In genomic region chr1:15323989-15324866, GRCh38 we compare ENCODE assay signal across 11 cellular contexts.
DNase-seq lines count a peak whose midpoint lies in the region; ATAC-seq, FAIRE-seq and TF ChIP-seq lines count a peak whose summit lies in the region.
"Had no signal": no experiment of that assay in that cellular context is flagged by ENCODE, and none has a peak within 500 bp of the region (broad histone marks: within the 10 kb centered on the region; RNA-seq: fewer than 3 reads in every experiment).

No MANE protein-coding gene starts in this region.

- no peak overlapping the region for H3K9ac ChIP-seq in MM.1S (ENCODE audit: low read length)

- H3K79me2 ChIP-seq in MM.1S (ENCODE audit: low read length) (no peaks in the 10 kb centered on the region), hepatocyte (no peaks in the 10 kb centered on the region)

- DNase-seq in MM.1S (no peak), SJSA1 (ENCODE audit: low read depth in 1 of 2, low spot score in 2 of 2) (peak in 1 of 2 experiments; percentile 64), hepatocyte (ENCODE audit: low spot score) (peak; percentile 32), small intestine (peak; percentile 38), anterior cingulate cortex (lab: John Stamatoyannopoulos, UW) (no peak), NK-92 (lab: John Stamatoyannopoulos, UW; ENCODE audit: unreplicated experiment) (no peak)
- DNase-seq: NCI-H2081 treated with DMSO at 0.1 percent for 48 hours, SIG-M5 had no signal

- no peaks in the 10 kb centered on the region for H4K20me1 ChIP-seq in MM.1S (ENCODE audit: insufficient read depth, low read length)
- no peaks in the 10 kb centered on the region for H4K20me1 ChIP-seq in hepatocyte (ENCODE audit: insufficient read depth, poor library complexity, severe bottlenecking)

- peak overlapping the region; percentile 46; the same call in 1 of the 2 replicates for H3K4me2 ChIP-seq in MM.1S (ENCODE audit: low read depth, low read length)
- peak overlapping the region; percentile 22 for H3K4me2 ChIP-seq in hepatocyte

- H3K9me2 ChIP-seq in MM.1S (replicated peaks; ENCODE audit: insufficient read depth, low read length) (no peaks in the 10 kb centered on the region), hepatocyte (replicated peaks; ENCODE audit: insufficient read depth) (no peaks in the 10 kb centered on the region)

- H2AFZ ChIP-seq in MM.1S (ENCODE audit: low read length) (no peak overlapping the region), hepatocyte (no peak overlapping the region)

- no peak overlapping the region for H3K27ac ChIP-seq in MM.1S (ENCODE audit: low read length)
- H3K27ac ChIP-seq in SJSA1, result peak overlapping the region; percentile 74
- peak overlapping the region; percentile 48 for H3K27ac ChIP-seq in hepatocyte
- peak overlapping the region; percentile 48 to 95 for H3K27ac ChIP-seq in small intestine (ENCODE audit: low read depth in 1 of 2, low read length in 1 of 2)
- H3K27ac ChIP-seq: cardiac muscle cell, thoracic aorta had no signal

- peaks cover 3% of the 10 kb centered on the region; the same call in 1 of the 2 replicates for H3K4me1 ChIP-seq in MM.1S (ENCODE audit: low read length)
- peaks cover 41% of the 10 kb centered on the region for H3K4me1 ChIP-seq in SJSA1 (replicated peaks)
- H3K4me1 ChIP-seq in hepatocyte (ENCODE audit: insufficient read depth), result peaks cover 18% of the 10 kb centered on the region
- H3K4me1 ChIP-seq in small intestine (ENCODE audit: control insufficient read depth in 2 of 2, insufficient read depth in 1 of 2, low read depth in 1 of 2, low read length in 1 of 2), result peaks cover 2% of the 10 kb centered on the region in 2 donors

- peaks cover 13% of the 10 kb centered on the region for H3K27me3 ChIP-seq in MM.1S (replicated peaks; ENCODE audit: insufficient read depth, low read length)
- no peaks in the 10 kb centered on the region for H3K27me3 ChIP-seq in SJSA1 (replicated peaks)
- H3K27me3 ChIP-seq in hepatocyte, result no peaks in the 10 kb centered on the region
- H3K27me3 ChIP-seq in small intestine (ENCODE audit: control insufficient read depth in 2 of 2, insufficient read depth in 2 of 2, low read length in 2 of 2), result no peaks in the 10 kb centered on the region
- H3K27me3 ChIP-seq: cardiac muscle cell had no signal

- H3K36me3 ChIP-seq in MM.1S (replicated peaks; ENCODE audit: insufficient read depth, low read length), result no peaks in the 10 kb centered on the region
- H3K36me3 ChIP-seq in SJSA1, result no peaks in the 10 kb centered on the region
- no peaks in the 10 kb centered on the region for H3K36me3 ChIP-seq in hepatocyte (replicated peaks; ENCODE audit: insufficient read depth, low read depth)
- no peaks in the 10 kb centered on the region for H3K36me3 ChIP-seq in small intestine (ENCODE audit: control insufficient read depth in 2 of 2, insufficient read depth in 2 of 2, low read length in 2 of 2)
- H3K36me3 ChIP-seq: cardiac muscle cell, thoracic aorta had no signal

- TF ChIP-seq CTCF in MM.1S (IDR thresholded peaks at IDR 0.05; ENCODE audit: low read length), result no peak
- TF ChIP-seq CTCF in hepatocyte (IDR thresholded peaks at IDR 0.05; ENCODE audit: poor library complexity), result no peak

- no peak for TF ChIP-seq POLR2A in GM18505 (IDR thresholded peaks at IDR 0.05; ENCODE audit: borderline replicate concordance, extremely low read depth, insufficient read depth, insufficient read length)

- no peak for FAIRE-seq in small intestine (lab: Jason Lieb, UNC)

- WGBS in hepatocyte (ENCODE audit: low lambda C conversion rate, missing lambda C conversion rate), result 53% methylated on average over 24 of the region's 24 CpGs
- WGBS in small intestine, 3 donors, result 39 to 54% (median 43%) methylated on average over 23 to 24 of the region's 24 CpGs

- no peaks in the 10 kb centered on the region for H3F3A ChIP-seq in MM.1S (ENCODE audit: insufficient read depth, low read length)

- H3K4me3 ChIP-seq in MM.1S (ENCODE audit: low read length), result no peak overlapping the region
- H3K4me3 ChIP-seq in SJSA1, result no peak overlapping the region
- no peak overlapping the region for H3K4me3 ChIP-seq in hepatocyte
- no peak overlapping the region for H3K4me3 ChIP-seq in small intestine (ENCODE audit: low read depth in 1 of 2, low read length in 2 of 2)
- H3K4me3 ChIP-seq: cardiac muscle cell, thoracic aorta had no signal

- no peak for ATAC-seq in GM18505 (IDR thresholded peaks at IDR 0.05; ENCODE audit: unreplicated experiment)

- H3K9me3 ChIP-seq in MM.1S (replicated peaks; ENCODE audit: insufficient read depth, low read length), result no peaks in the 10 kb centered on the region
- no peaks in the 10 kb centered on the region for H3K9me3 ChIP-seq in SJSA1 (replicated peaks)
- no peaks in the 10 kb centered on the region for H3K9me3 ChIP-seq in hepatocyte (ENCODE audit: low read depth)
- H3K9me3 ChIP-seq in small intestine (ENCODE audit: control insufficient read depth, low read depth), result no peaks in the 10 kb centered on the region

Comparison
In these comparisons a context has a peak if more than half of its experiments do, and no peak if none do; other contexts are left out.
1. DNase-seq: peak in hepatocyte (single experiment) and small intestine (single experiment); none in MM.1S (single experiment), anterior cingulate cortex (0 of 58) and NK-92 (single experiment).